1 cellular context compared by ENCODE assay signal in the genomic region with DNA sequence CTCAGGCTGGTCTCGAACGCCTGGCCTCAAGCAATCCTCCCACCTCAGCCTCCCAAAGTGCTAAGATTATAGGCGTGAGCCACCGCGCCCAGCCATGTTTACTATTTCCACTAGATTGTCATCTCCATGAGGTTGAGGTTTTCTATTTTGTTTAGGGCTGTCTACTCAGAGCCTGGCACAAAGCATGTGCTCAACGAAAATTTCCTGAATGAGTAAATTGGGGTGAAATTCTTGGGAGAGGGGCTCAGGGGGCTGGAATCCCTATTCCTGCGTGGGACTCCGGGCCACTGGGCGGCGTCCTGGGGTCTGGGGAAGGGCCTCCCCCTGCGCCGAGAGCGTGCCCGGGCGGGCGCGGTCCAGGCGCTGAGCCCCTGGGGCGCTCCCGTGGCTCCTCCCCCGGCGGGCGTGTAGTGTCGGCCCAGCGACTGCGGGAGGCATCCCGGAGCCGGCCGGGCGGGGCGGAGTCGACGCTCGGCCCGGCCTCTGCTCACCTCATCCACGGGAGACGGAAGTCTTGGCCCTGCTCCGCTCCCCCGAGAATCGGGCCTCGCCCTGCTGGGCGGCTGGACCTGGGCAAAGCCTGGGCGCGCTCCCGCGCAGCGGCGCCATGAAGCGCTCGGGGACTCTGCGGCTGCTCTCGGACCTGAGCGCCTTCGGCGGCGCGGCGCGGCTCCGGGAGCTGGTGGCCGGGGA.
A peak's percentile ranks its signal among the peaks of the same experiment; 100 is the strongest.
TF ChIP-seq lines count a peak whose summit lies in the region.

A gene (plus strand): TSS at position 482 of the 693 bp plus-strand sequence. CDS start 126 bp downstream, at position 608.

TF ChIP-seq in HepG2, 621 proteins besides CTCF, POLR2A, EP300 and RAD21 (continued from another document and continues in another):
- TF ChIP-seq, protein P1, sequence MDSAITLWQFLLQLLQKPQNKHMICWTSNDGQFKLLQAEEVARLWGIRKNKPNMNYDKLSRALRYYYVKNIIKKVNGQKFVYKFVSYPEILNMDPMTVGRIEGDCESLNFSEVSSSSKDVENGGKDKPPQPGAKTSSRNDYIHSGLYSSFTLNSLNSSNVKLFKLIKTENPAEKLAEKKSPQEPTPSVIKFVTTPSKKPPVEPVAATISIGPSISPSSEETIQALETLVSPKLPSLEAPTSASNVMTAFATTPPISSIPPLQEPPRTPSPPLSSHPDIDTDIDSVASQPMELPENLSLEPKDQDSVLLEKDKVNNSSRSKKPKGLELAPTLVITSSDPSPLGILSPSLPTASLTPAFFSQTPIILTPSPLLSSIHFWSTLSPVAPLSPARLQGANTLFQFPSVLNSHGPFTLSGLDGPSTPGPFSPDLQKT (CRISPR knock-in tag; IDR thresholded peaks at IDR 0.05; ENCODE audit: borderline replicate concordance) = no peak
- TF ChIP-seq SRY (CRISPR knock-in tag; IDR thresholded peaks at IDR 0.05) (peak; percentile 78; the same call in 1 of the 2 replicates), RELA (CRISPR knock-in tag; IDR thresholded peaks at IDR 0.05) (no peak), GATAD1 (CRISPR knock-in tag; IDR thresholded peaks at IDR 0.05) (peak; percentile 84), ZNF598 (CRISPR knock-in tag; IDR thresholded peaks at IDR 0.05; ENCODE audit: borderline replicate concordance) (0 out of 2 replicates have a peak, but pooled peaks have one; percentile 50), EZH2 (conservative IDR thresholded peaks at IDR 0.05; ENCODE audit: low read depth, low read length) (no peak), ZNF501 (CRISPR knock-in tag; IDR thresholded peaks at IDR 0.05) (peak; percentile 67; the same call in 1 of the 2 replicates), ZKSCAN8 (CRISPR knock-in tag; IDR thresholded peaks at IDR 0.05; ENCODE audit: borderline replicate concordance) (peak; percentile 23; the same call in 1 of the 2 replicates), MZF1 (CRISPR knock-in tag; IDR thresholded peaks at IDR 0.05; ENCODE audit: borderline replicate concordance) (no peak), FOXA3 (CRISPR knock-in tag; IDR thresholded peaks at IDR 0.05) (peak; percentile 21; the same call in 1 of the 2 replicates), SOX5 (CRISPR knock-in tag; IDR thresholded peaks at IDR 0.05; ENCODE audit: borderline replicate concordance) (no peak), FOXA1 (IDR thresholded peaks at IDR 0.05) (no peak), FOXA1 (CRISPR knock-in tag; IDR thresholded peaks at IDR 0.05) (0 out of 2 replicates have a peak, but pooled peaks have one; percentile 6), ZNF143 (CRISPR knock-in tag; IDR thresholded peaks at IDR 0.05) (peak; percentile 65; the same call in 1 of the 2 replicates), CHD4 (IDR thresholded peaks at IDR 0.05; ENCODE audit: borderline replicate concordance, low read length) (0 out of 2 replicates have a peak, but pooled peaks have one; percentile 46), KDM5A (IDR thresholded peaks at IDR 0.05; ENCODE audit: borderline replicate concordance, low read length) (no peak), YEATS4 (CRISPR knock-in tag; IDR thresholded peaks at IDR 0.05; ENCODE audit: borderline replicate concordance) (peak; percentile 57; the same call in 1 of the 2 replicates), SKI (IDR thresholded peaks at IDR 0.05; ENCODE audit: partially characterized antibody) (peak; percentile 46), ZNF264 (CRISPR knock-in tag; IDR thresholded peaks at IDR 0.05) (no peak), ZNF563 (CRISPR knock-in tag; IDR thresholded peaks at IDR 0.05) (0 out of 2 replicates have a peak, but pooled peaks have one; percentile 78), MXI1 (IDR thresholded peaks at IDR 0.05; ENCODE audit: borderline replicate concordance, low read depth, low read length) (peak; percentile 70; the same call in 1 of the 3 replicates), SAP130 (CRISPR knock-in tag; IDR thresholded peaks at IDR 0.05; ENCODE audit: low read depth) (peak; percentile 92)
- TF ChIP-seq, protein P2, sequence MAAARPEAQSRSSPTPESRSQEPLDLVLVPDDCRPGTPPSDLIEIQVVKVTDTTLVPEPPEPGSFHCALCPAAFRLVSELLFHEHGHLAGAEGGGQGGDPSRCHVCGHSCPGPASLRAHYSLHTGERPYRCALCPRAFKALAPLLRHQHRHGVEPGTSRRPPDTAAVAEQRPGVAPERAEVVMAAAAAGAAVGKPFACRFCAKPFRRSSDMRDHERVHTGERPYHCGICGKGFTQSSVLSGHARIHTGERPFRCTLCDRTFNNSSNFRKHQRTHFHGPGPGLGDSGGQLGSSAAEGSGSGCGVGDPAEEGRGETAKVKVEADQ (CRISPR knock-in tag; IDR thresholded peaks at IDR 0.05; ENCODE audit: borderline replicate concordance) = peak; percentile 67; the same call in 1 of the 2 replicates
- TF ChIP-seq, protein P3, sequence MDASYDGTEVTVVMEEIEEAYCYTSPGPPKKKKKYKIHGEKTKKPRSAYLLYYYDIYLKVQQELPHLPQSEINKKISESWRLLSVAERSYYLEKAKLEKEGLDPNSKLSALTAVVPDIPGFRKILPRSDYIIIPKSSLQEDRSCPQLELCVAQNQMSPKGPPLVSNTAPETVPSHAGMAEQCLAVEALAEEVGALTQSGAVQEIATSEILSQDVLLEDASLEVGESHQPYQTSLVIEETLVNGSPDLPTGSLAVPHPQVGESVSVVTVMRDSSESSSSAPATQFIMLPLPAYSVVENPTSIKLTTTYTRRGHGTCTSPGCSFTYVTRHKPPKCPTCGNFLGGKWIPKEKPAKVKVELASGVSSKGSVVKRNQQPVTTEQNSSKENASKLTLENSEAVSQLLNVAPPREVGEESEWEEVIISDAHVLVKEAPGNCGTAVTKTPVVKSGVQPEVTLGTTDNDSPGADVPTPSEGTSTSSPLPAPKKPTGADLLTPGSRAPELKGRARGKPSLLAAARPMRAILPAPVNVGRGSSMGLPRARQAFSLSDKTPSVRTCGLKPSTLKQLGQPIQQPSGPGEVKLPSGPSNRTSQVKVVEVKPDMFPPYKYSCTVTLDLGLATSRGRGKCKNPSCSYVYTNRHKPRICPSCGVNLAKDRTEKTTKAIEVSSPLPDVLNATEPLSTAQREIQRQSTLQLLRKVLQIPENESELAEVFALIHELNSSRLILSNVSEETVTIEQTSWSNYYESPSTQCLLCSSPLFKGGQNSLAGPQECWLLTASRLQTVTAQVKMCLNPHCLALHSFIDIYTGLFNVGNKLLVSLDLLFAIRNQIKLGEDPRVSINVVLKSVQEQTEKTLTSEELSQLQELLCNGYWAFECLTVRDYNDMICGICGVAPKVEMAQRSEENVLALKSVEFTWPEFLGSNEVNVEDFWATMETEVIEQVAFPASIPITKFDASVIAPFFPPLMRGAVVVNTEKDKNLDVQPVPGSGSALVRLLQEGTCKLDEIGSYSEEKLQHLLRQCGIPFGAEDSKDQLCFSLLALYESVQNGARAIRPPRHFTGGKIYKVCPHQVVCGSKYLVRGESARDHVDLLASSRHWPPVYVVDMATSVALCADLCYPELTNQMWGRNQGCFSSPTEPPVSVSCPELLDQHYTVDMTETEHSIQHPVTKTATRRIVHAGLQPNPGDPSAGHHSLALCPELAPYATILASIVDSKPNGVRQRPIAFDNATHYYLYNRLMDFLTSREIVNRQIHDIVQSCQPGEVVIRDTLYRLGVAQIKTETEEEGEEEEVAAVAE (CRISPR knock-in tag; IDR thresholded peaks at IDR 0.05; ENCODE audit: borderline replicate concordance) = no peak
- TF ChIP-seq, protein P4, sequence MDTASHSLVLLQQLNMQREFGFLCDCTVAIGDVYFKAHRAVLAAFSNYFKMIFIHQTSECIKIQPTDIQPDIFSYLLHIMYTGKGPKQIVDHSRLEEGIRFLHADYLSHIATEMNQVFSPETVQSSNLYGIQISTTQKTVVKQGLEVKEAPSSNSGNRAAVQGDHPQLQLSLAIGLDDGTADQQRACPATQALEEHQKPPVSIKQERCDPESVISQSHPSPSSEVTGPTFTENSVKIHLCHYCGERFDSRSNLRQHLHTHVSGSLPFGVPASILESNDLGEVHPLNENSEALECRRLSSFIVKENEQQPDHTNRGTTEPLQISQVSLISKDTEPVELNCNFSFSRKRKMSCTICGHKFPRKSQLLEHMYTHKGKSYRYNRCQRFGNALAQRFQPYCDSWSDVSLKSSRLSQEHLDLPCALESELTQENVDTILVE (CRISPR knock-in tag; IDR thresholded peaks at IDR 0.05) = peak; percentile 67; the same call in 1 of the 2 replicates
- TF ChIP-seq, protein P5, sequence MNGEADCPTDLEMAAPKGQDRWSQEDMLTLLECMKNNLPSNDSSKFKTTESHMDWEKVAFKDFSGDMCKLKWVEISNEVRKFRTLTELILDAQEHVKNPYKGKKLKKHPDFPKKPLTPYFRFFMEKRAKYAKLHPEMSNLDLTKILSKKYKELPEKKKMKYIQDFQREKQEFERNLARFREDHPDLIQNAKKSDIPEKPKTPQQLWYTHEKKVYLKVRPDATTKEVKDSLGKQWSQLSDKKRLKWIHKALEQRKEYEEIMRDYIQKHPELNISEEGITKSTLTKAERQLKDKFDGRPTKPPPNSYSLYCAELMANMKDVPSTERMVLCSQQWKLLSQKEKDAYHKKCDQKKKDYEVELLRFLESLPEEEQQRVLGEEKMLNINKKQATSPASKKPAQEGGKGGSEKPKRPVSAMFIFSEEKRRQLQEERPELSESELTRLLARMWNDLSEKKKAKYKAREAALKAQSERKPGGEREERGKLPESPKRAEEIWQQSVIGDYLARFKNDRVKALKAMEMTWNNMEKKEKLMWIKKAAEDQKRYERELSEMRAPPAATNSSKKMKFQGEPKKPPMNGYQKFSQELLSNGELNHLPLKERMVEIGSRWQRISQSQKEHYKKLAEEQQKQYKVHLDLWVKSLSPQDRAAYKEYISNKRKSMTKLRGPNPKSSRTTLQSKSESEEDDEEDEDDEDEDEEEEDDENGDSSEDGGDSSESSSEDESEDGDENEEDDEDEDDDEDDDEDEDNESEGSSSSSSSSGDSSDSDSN (CRISPR knock-in tag; IDR thresholded peaks at IDR 0.05) = peak; percentile 87; the same call in 1 of the 2 replicates
- TF ChIP-seq, protein P6, sequence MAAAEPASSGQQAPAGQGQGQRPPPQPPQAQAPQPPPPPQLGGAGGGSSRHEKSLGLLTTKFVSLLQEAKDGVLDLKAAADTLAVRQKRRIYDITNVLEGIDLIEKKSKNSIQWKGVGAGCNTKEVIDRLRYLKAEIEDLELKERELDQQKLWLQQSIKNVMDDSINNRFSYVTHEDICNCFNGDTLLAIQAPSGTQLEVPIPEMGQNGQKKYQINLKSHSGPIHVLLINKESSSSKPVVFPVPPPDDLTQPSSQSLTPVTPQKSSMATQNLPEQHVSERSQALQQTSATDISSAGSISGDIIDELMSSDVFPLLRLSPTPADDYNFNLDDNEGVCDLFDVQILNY (CRISPR knock-in tag; conservative IDR thresholded peaks at IDR 0.05) = no peak
- TF ChIP-seq, protein P7, sequence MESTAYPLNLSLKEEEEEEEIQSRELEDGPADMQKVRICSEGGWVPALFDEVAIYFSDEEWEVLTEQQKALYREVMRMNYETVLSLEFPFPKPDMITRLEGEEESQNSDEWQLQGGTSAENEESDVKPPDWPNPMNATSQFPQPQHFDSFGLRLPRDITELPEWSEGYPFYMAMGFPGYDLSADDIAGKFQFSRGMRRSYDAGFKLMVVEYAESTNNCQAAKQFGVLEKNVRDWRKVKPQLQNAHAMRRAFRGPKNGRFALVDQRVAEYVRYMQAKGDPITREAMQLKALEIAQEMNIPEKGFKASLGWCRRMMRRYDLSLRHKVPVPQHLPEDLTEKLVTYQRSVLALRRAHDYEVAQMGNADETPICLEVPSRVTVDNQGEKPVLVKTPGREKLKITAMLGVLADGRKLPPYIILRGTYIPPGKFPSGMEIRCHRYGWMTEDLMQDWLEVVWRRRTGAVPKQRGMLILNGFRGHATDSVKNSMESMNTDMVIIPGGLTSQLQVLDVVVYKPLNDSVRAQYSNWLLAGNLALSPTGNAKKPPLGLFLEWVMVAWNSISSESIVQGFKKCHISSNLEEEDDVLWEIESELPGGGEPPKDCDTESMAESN (CRISPR knock-in tag; conservative IDR thresholded peaks at IDR 0.05) = peak; percentile 67; the same call in 1 of the 2 replicates
- TF ChIP-seq, protein P8, sequence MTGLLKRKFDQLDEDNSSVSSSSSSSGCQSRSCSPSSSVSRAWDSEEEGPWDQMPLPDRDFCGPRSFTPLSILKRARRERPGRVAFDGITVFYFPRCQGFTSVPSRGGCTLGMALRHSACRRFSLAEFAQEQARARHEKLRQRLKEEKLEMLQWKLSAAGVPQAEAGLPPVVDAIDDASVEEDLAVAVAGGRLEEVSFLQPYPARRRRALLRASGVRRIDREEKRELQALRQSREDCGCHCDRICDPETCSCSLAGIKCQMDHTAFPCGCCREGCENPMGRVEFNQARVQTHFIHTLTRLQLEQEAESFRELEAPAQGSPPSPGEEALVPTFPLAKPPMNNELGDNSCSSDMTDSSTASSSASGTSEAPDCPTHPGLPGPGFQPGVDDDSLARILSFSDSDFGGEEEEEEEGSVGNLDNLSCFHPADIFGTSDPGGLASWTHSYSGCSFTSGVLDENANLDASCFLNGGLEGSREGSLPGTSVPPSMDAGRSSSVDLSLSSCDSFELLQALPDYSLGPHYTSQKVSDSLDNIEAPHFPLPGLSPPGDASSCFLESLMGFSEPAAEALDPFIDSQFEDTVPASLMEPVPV (CRISPR knock-in tag; IDR thresholded peaks at IDR 0.05) = 0 out of 2 replicates have a peak, but pooled peaks have one; percentile 5
- TF ChIP-seq, protein P9, sequence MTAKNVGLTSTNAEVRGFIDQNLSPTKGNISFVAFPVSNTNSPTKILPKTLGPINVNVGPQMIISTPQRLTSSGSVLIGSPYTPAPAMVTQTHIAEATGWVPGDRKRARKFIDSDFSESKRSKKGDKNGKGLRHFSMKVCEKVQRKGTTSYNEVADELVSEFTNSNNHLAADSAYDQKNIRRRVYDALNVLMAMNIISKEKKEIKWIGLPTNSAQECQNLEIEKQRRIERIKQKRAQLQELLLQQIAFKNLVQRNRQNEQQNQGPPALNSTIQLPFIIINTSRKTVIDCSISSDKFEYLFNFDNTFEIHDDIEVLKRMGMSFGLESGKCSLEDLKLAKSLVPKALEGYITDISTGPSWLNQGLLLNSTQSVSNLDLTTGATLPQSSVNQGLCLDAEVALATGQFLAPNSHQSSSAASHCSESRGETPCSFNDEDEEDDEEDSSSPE (CRISPR knock-in tag; IDR thresholded peaks at IDR 0.05) = 0 out of 2 replicates have a peak, but pooled peaks have one; percentile 34
- TF ChIP-seq, protein P10, sequence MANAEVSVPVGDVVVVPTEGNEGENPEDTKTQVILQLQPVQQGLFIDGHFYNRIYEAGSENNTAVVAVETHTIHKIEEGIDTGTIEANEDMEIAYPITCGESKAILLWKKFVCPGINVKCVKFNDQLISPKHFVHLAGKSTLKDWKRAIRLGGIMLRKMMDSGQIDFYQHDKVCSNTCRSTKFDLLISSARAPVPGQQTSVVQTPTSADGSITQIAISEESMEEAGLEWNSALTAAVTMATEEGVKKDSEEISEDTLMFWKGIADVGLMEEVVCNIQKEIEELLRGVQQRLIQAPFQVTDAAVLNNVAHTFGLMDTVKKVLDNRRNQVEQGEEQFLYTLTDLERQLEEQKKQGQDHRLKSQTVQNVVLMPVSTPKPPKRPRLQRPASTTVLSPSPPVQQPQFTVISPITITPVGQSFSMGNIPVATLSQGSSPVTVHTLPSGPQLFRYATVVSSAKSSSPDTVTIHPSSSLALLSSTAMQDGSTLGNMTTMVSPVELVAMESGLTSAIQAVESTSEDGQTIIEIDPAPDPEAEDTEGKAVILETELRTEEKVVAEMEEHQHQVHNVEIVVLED (CRISPR knock-in tag; IDR thresholded peaks at IDR 0.05; ENCODE audit: borderline replicate concordance) = peak; percentile 73; the same call in 1 of the 2 replicates
- TF ChIP-seq, protein P11, sequence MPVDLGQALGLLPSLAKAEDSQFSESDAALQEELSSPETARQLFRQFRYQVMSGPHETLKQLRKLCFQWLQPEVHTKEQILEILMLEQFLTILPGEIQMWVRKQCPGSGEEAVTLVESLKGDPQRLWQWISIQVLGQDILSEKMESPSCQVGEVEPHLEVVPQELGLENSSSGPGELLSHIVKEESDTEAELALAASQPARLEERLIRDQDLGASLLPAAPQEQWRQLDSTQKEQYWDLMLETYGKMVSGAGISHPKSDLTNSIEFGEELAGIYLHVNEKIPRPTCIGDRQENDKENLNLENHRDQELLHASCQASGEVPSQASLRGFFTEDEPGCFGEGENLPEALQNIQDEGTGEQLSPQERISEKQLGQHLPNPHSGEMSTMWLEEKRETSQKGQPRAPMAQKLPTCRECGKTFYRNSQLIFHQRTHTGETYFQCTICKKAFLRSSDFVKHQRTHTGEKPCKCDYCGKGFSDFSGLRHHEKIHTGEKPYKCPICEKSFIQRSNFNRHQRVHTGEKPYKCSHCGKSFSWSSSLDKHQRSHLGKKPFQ (CRISPR knock-in tag; IDR thresholded peaks at IDR 0.05; ENCODE audit: insufficient replicate concordance) = peak; percentile 81
